Comparison of ENCODE assay signal across 21 cellular contexts in genomic region chr20:57309544-57310115, GRCh38.
DNase-seq lines count a peak whose midpoint lies in the region; ATAC-seq and TF ChIP-seq lines count a peak whose summit lies in the region.
"Had no signal": no experiment of that assay in that cellular context is flagged by ENCODE, and none has a peak within 500 bp of the region (broad histone marks: within the 10 kb centered on the region; RNA-seq: fewer than 3 reads in every experiment).

No MANE protein-coding gene starts in this region.

- no peaks in the 10 kb centered on the region for H3K36me3 ChIP-seq in OCI-LY1 (ENCODE audit: insufficient read depth, low read length)

- peaks cover 84% of the 10 kb centered on the region for H3K4me1 ChIP-seq in OCI-LY1 (ENCODE audit: insufficient read depth, low read length, severe bottlenecking)

- no peaks in the 10 kb centered on the region for H3K27me3 ChIP-seq in OCI-LY1 (ENCODE audit: insufficient read depth, low read length)

- POLR2A ChIA-PET in HEK293T (lab: Yijun Ruan, JAX), result no interaction called here

- CTCF ChIA-PET in HEK293T (lab: Yijun Ruan, JAX), result no interaction called here

- peak overlapping the region; percentile 47 for H3K4me3 ChIP-seq in OCI-LY1 (ENCODE audit: low read depth, low read length, poor library complexity, severe bottlenecking)
- H3K4me3 ChIP-seq: GM23248 had no signal

- ATAC-seq in GM18907 (IDR thresholded peaks at IDR 0.05; ENCODE audit: unreplicated experiment) (no peak), GM19463 (IDR thresholded peaks at IDR 0.05; ENCODE audit: unreplicated experiment) (no peak)

- no peaks in the 10 kb centered on the region for H3K9me2 ChIP-seq in OCI-LY1 (ENCODE audit: low read depth, low read length)
- H3K9me2 ChIP-seq: SK-N-SH had no signal

- no peaks in the 10 kb centered on the region for H3K9me3 ChIP-seq in OCI-LY1 (ENCODE audit: low read length)
- H3K9me3 ChIP-seq: SK-N-SH had no signal

- peak; percentile 59 for DNase-seq in Ammon's horn (ENCODE audit: low spot score)
- DNase-seq in islet precursor cell, result peak; percentile 41
- DNase-seq in putamen (ENCODE audit: low spot score), result peak; percentile 48
- no peak for DNase-seq in HEK293T (ENCODE audit: extremely low spot score)
- DNase-seq: Calu3; CD4-positive, alpha-beta memory T cell; DMS53; GM23248; HCEC 1CT; NCI-H1417; NCI-H187 treated with DMSO at 0.1 percent for 48 hours; NCI-H2227 treated with DMSO at 0.1 percent for 48 hours; NCI-H510A treated with DMSO at 0.1 percent for 48 hours; NCI-H774; SHP77 treated with DMSO at 0.1 percent for 48 hours; SK-N-SH had no signal

- TF ChIP-seq CTCF in OCI-LY1 (IDR thresholded peaks at IDR 0.05; ENCODE audit: low read length), result no peak

- peak overlapping the region; percentile 71 for H3K4me2 ChIP-seq in OCI-LY1 (ENCODE audit: low read length)
- H3K4me2 ChIP-seq: KMS-11, SK-N-SH had no signal

- H3F3A ChIP-seq in OCI-LY1 (ENCODE audit: insufficient read depth, low read length), result no peaks in the 10 kb centered on the region; the same call in 1 of the 2 replicates

- no peaks in the 10 kb centered on the region for H4K20me1 ChIP-seq in OCI-LY1 (ENCODE audit: insufficient read depth, low read length)

- H3K9ac ChIP-seq in OCI-LY1 (ENCODE audit: low read length), result peak overlapping the region; percentile 85
- H3K9ac ChIP-seq: GM23248, KMS-11, SK-N-SH had no signal

- no peaks in the 10 kb centered on the region for H3K79me2 ChIP-seq in OCI-LY1 (ENCODE audit: insufficient read depth, low read length)

- peak overlapping the region; percentile 100 for H3K27ac ChIP-seq in OCI-LY1 (ENCODE audit: low read depth, low read length, poor library complexity, severe bottlenecking)
- H3K27ac ChIP-seq: GM23248, HL-60, KMS-11 had no signal

- H2AFZ ChIP-seq in OCI-LY1 (ENCODE audit: low read length), result no peak overlapping the region
- H2AFZ ChIP-seq: GM23248 had no signal

TF ChIP-seq in HEK293T, 16 proteins besides CTCF, POLR2A, EP300 and RAD21:
- no peak for TF ChIP-seq FOXA1 (IDR thresholded peaks at IDR 0.05)
- no peak for TF ChIP-seq NFRKB (IDR thresholded peaks at IDR 0.05)
- no peak for TF ChIP-seq ZNF384 (IDR thresholded peaks at IDR 0.05)
- no peak for TF ChIP-seq ARNT (IDR thresholded peaks at IDR 0.05)
- TF ChIP-seq PKNOX1 (IDR thresholded peaks at IDR 0.05), result no peak
- TF ChIP-seq SP1 (IDR thresholded peaks at IDR 0.05), result no peak
- no peak for TF ChIP-seq FOXK2 (IDR thresholded peaks at IDR 0.05)
- no peak for TF ChIP-seq HDGF (IDR thresholded peaks at IDR 0.05; ENCODE audit: borderline replicate concordance)
- TF ChIP-seq LEF1 (IDR thresholded peaks at IDR 0.05; ENCODE audit: borderline replicate concordance), result no peak
- TF ChIP-seq SUZ12 (IDR thresholded peaks at IDR 0.05), result no peak
- no peak for TF ChIP-seq BHLHE40 (IDR thresholded peaks at IDR 0.05; ENCODE audit: borderline replicate concordance)
- TF ChIP-seq L3MBTL2 (conservative IDR thresholded peaks at IDR 0.05), result no peak
- no peak for TF ChIP-seq FOXM1 (IDR thresholded peaks at IDR 0.05; ENCODE audit: borderline replicate concordance)
